In genomic region chr4:19752600-19752999, GRCh38 we compare ENCODE assay signal across 34 cellular contexts.
"Had no signal": no experiment of that assay in that cellular context is flagged by ENCODE, and none has a peak within 500 bp of the region (broad histone marks: within the 10 kb centered on the region; RNA-seq: fewer than 3 reads in every experiment).

No MANE protein-coding gene starts in this region.

- H3K27me3 ChIP-seq: adrenal gland, MG63 had no signal

- H3K36me3 Mint-ChIP-seq: activated CD4-positive, alpha-beta memory T cell treated with anti-CD3 and anti-CD28 coated beads for 36 hours; activated naive CD4-positive, alpha-beta T cell treated with anti-CD3 and anti-CD28 coated beads, Interleukin-2, amount 50 U/mL, for 72 hours; brain had no signal

- H3K9me3 ChIP-seq: adrenal gland, MG63 had no signal

- H3K4me1 Mint-ChIP-seq: activated B cell treated with CpG ODN at 0.5 μM for 24 hours, brain had no signal

- H3K27ac ChIP-seq: adrenal gland, VCaP had no signal

- H3K27ac Mint-ChIP-seq: activated B cell treated with CpG ODN at 0.5 μM for 24 hours; activated CD4-positive, alpha-beta memory T cell treated with anti-CD3 and anti-CD28 coated beads for 36 hours; activated naive CD4-positive, alpha-beta T cell treated with anti-CD3 and anti-CD28 coated beads for 36 hours; activated naive CD4-positive, alpha-beta T cell treated with anti-CD3 and anti-CD28 coated beads, Interleukin-2, amount 50 U/mL, for 72 hours; activated T-helper 1 cell treated with anti-CD3 and anti-CD28 coated beads, Interleukin-12 subunit alpha, Interleukin-12 subunit beta, Interleukin-2, Interleukin-4 antibody, amounts not matched to agents 30 ng/mL and 10 ng/mL and 1 ng/mL, durations not matched to agents 14 hours and 24 hours and 36 hours; brain had no signal

- DNase-seq: activated B cell treated with CpG ODN at 0.5 μM for 24 hours; activated CD4-positive, alpha-beta memory T cell treated with anti-CD3 and anti-CD28 coated beads for 36 hours; activated CD4-positive, alpha-beta T cell treated with anti-CD3 and anti-CD28 coated beads for 4 hours; activated CD4-positive, alpha-beta T cell treated with anti-CD3 and anti-CD28 coated beads, Interleukin-2, amount 50 U/mL, for 1 hour; activated CD4-positive, CD25-positive, alpha-beta regulatory T cell treated with anti-CD3 and anti-CD28 coated beads, Interleukin-2, amount 50 U/mL, for 72 hours; activated CD8-positive, alpha-beta memory T cell treated with anti-CD3 and anti-CD28 coated beads, Interleukin-2, amount 50 U/mL, for 4 hours; activated gamma-delta T cell treated with Interleukin-2 at 50 U/mL for 16 hours; activated naive CD4-positive, alpha-beta T cell treated with anti-CD3 and anti-CD28 coated beads for 36 hours; activated T-cell treated with anti-CD3 and anti-CD28 coated beads for 4 hours; activated T-cell treated with anti-CD3 and anti-CD28 coated beads, Interleukin-2, amount 50 U/mL, for 4 hours; adrenal gland; caudate nucleus; cerebellar nuclear complex; Kasumi-1; MG63; NCI-H1048; NCI-H1105 treated with DMSO at 0.1 percent for 48 hours; NCI-H1436; NCI-H187 treated with DMSO at 0.1 percent for 48 hours; NCI-H2081; NCI-H226; NCI-H524 treated with DMSO at 0.1 percent for 48 hours; NCI-H82; PC-3; Right ventricle myocardium superior; SW 1271; T-helper 1 cell; T-helper 2 cell; T-helper 9 cell had no signal

- H3K9me3 Mint-ChIP-seq: brain had no signal

- H3K36me3 ChIP-seq: adrenal gland, MG63 had no signal

- H3K4me3 ChIP-seq: adrenal gland, MG63 had no signal

- FAIRE-seq: bronchial epithelial cell had no signal

- H3K27me3 Mint-ChIP-seq: activated B cell treated with CpG ODN at 0.5 μM for 24 hours; activated CD4-positive, alpha-beta memory T cell treated with anti-CD3 and anti-CD28 coated beads for 36 hours; brain had no signal

- H3K4me1 ChIP-seq: adrenal gland had no signal

- H3K4me3 Mint-ChIP-seq: activated B cell treated with CpG ODN at 0.5 μM for 24 hours; activated CD4-positive, alpha-beta memory T cell treated with anti-CD3 and anti-CD28 coated beads for 36 hours; activated naive CD4-positive, alpha-beta T cell treated with anti-CD3 and anti-CD28 coated beads for 36 hours; activated T-cell treated with anti-CD3 and anti-CD28 coated beads, Interleukin-2, amount 50 U/mL, for 4 hours; activated T-helper 1 cell treated with anti-CD3 and anti-CD28 coated beads, Interleukin-12 subunit alpha, Interleukin-12 subunit beta, Interleukin-2, Interleukin-4 antibody, amounts not matched to agents 30 ng/mL and 10 ng/mL and 1 ng/mL, durations not matched to agents 14 hours and 24 hours and 36 hours; brain had no signal
